Comparison of ENCODE assay signal across 9 cellular contexts in genomic region chr19:11378319-11379189, GRCh38. TPM values are rescaled to one million over a fixed set of nuclear protein-coding genes. Genes with fewer than 3 reads are reported as not detected.
DNase-seq lines count a peak whose midpoint lies in the region; ATAC-seq and TF ChIP-seq lines count a peak whose summit lies in the region.
"Had no signal": no experiment of that assay in that cellular context is flagged by ENCODE, and none has a peak within 500 bp of the region (broad histone marks: within the 10 kb centered on the region; RNA-seq: fewer than 3 reads in every experiment).

No MANE protein-coding gene starts in this region.

- H3K9ac ChIP-seq in muscle layer of colon (ENCODE audit: low read length): no peak overlapping the region

- no peaks in the 10 kb centered on the region for H3K36me3 ChIP-seq in muscle layer of colon (ENCODE audit: insufficient read depth, low read length)

- H3K27ac ChIP-seq in coronary artery: peak overlapping the region in 1 of 2 donors; percentile 80
- peak overlapping the region; percentile 76 for H3K27ac ChIP-seq in muscle layer of colon (ENCODE audit: low read depth, low read length)

- peaks cover 6 to 20% of the 10 kb centered on the region in 2 donors for H3K27me3 ChIP-seq in muscle layer of colon (ENCODE audit: control insufficient read depth in 1 of 2, insufficient read depth in 2 of 2, low read length in 2 of 2)

- H3K9me3 ChIP-seq in muscle layer of colon (ENCODE audit: low read length): no peaks in the 10 kb centered on the region

- H3K4me1 ChIP-seq in muscle layer of colon (ENCODE audit: insufficient read depth, low read length): peaks cover 58% of the 10 kb centered on the region

- DNase-seq in AG10803 (ENCODE audit: low read depth) (peak; percentile 66), RPMI7951 (ENCODE audit: low read depth) (peak; percentile 83), coronary artery (ENCODE audit: low spot score) (peak; percentile 79), middle frontal gyrus (ENCODE audit: extremely low spot score, low spot score) (no peak)
- DNase-seq: naive B cell had no signal

- peak; percentile 43 for TF ChIP-seq CTCF in AG10803 (conservative IDR thresholded peaks at IDR 0.05; ENCODE audit: low read length)
- peak; percentile 78 for TF ChIP-seq CTCF in GM12872 (IDR thresholded peaks at IDR 0.05; ENCODE audit: insufficient read depth, low read depth, low read length)
- peak; percentile 55 for TF ChIP-seq CTCF in coronary artery (IDR thresholded peaks at IDR 0.05)

- H3K4me3 ChIP-seq in AG10803 (ENCODE audit: low read length): no peak overlapping the region
- H3K4me3 ChIP-seq in coronary artery: no peak overlapping the region
- peak overlapping the region in 1 of 2 donors; percentile 31 for H3K4me3 ChIP-seq in muscle layer of colon (ENCODE audit: low read depth in 1 of 2, low read length in 2 of 2)

- ATAC-seq in HG03469 (IDR thresholded peaks at IDR 0.05; ENCODE audit: unreplicated experiment) (no peak), HG03460 (IDR thresholded peaks at IDR 0.05; ENCODE audit: unreplicated experiment) (no peak)

RNA-seq across cellular contexts. Expression of gene SWSAP1, which starts 4.1 kb away (rescaled TPM):
- 2.0 and 3.0 TPM in 2 replicates for total RNA-seq in RPMI7951 (2014; rRNA removed; shearing (Covaris generic))

RNA-seq across cellular contexts. Expression of gene EPOR, which starts 5.6 kb away (rescaled TPM):
- total RNA-seq in RPMI7951 (2014; rRNA removed; shearing (Covaris generic)): 21.2 and 22.9 TPM in 2 replicates

RNA-seq across cellular contexts. Expression of gene PLPPR2, which starts 23.3 kb away (rescaled TPM):
- 14.1 and 17.3 TPM in 2 replicates for total RNA-seq in RPMI7951 (2014; rRNA removed; shearing (Covaris generic))

RNA-seq across cellular contexts. Expression of gene CCDC159, which starts 32.2 kb away (rescaled TPM):
- total RNA-seq in RPMI7951 (2014; rRNA removed; shearing (Covaris generic)): 4.3 and 4.8 TPM in 2 replicates

RNA-seq across cellular contexts. Expression of gene TMEM205, which starts 32.5 kb away (rescaled TPM):
- 211 and 255 TPM in 2 replicates for total RNA-seq in RPMI7951 (2014; rRNA removed; shearing (Covaris generic))
